ENCODE assay signal across 7 cellular contexts in genomic region chr2:7203056-7203467, GRCh38.
A peak's percentile ranks its signal among the peaks of the same experiment; 100 is the strongest.
DNase-seq lines count a peak whose midpoint lies in the region; ATAC-seq and TF ChIP-seq lines count a peak whose summit lies in the region.

No MANE protein-coding gene starts in this region.

- TF ChIP-seq EP300 in gastroesophageal sphincter (IDR thresholded peaks at IDR 0.05), result no peak

- ATAC-seq in gastroesophageal sphincter, result no peak
- ATAC-seq in psoas muscle, result peak in 2 of 4 donors; percentile 43 to 53
- no peak for ATAC-seq in GM21528 (IDR thresholded peaks at IDR 0.05; ENCODE audit: low FRiP score, unreplicated experiment)

- no peaks in the 10 kb centered on the region for H3K36me3 ChIP-seq in gastroesophageal sphincter
- no peaks in the 10 kb centered on the region for H3K36me3 ChIP-seq in psoas muscle (ENCODE audit: insufficient read depth in 1 of 2, low read depth in 1 of 2)

- H3K9me3 ChIP-seq in gastroesophageal sphincter, result no peaks in the 10 kb centered on the region
- no peaks in the 10 kb centered on the region for H3K9me3 ChIP-seq in psoas muscle

- peak; percentile 33 for DNase-seq in LNCaP clone FGC (ENCODE audit: low read depth)
- DNase-seq in RPMI7951 (ENCODE audit: low read depth), result peak; percentile 50
- peak; percentile 16 for DNase-seq in activated effector memory CD4-positive, alpha-beta T cell treated with Interleukin-2 at 50 U/mL for 16 hours
- peak in 1 of 2 donors; percentile 23 for DNase-seq in psoas muscle

- intact Hi-C loops in psoas muscle (cut with DNase I), result loop anchor here in 1 of 2 donors (10.0 kb wide), 1 partner anchor 1482 kb away; the partner anchor contains the start of gene ID2

- no peak for TF ChIP-seq POLR2A in gastroesophageal sphincter (IDR thresholded peaks at IDR 0.05)

- H3K27ac ChIP-seq in gastroesophageal sphincter, result no peak overlapping the region
- no peak overlapping the region for H3K27ac ChIP-seq in psoas muscle

- no peak overlapping the region for H3K4me3 ChIP-seq in LNCaP clone FGC (ENCODE audit: low read depth, low read length)
- H3K4me3 ChIP-seq in gastroesophageal sphincter, result no peak overlapping the region
- H3K4me3 ChIP-seq in psoas muscle, result no peak overlapping the region

- H3K27me3 ChIP-seq in gastroesophageal sphincter (no peaks in the 10 kb centered on the region), psoas muscle (ENCODE audit: insufficient read depth in 3 of 3, low read length in 2 of 3) (no peaks in the 10 kb centered on the region)

- TF ChIP-seq CTCF in GM12872 (IDR thresholded peaks at IDR 0.05; ENCODE audit: insufficient read depth, low read depth, low read length), result peak; percentile 78
- peak; percentile 78 for TF ChIP-seq CTCF in LNCaP clone FGC (IDR thresholded peaks at IDR 0.05; ENCODE audit: control insufficient read depth, extremely low read depth, insufficient read depth)
- peak; percentile 41 to 77 (median 57) for TF ChIP-seq CTCF in gastroesophageal sphincter (IDR thresholded peaks at IDR 0.05)
- peak; percentile 85 for TF ChIP-seq CTCF in psoas muscle (IDR thresholded peaks at IDR 0.05)

- 0 to 2% methylated on average over 4 of the region's 4 CpGs for WGBS in gastroesophageal sphincter (ENCODE audit: low coverage in 1 of 2), 2 donors
- WGBS in psoas muscle, 3 donors, result 2 to 3% (median 3%) methylated on average over 4 of the region's 4 CpGs

- no peaks in the 10 kb centered on the region for H3K4me1 ChIP-seq in gastroesophageal sphincter
- H3K4me1 ChIP-seq in psoas muscle, result no peaks in the 10 kb centered on the region
